ENCODE assay signal across 10 cellular contexts in the genomic region with DNA sequence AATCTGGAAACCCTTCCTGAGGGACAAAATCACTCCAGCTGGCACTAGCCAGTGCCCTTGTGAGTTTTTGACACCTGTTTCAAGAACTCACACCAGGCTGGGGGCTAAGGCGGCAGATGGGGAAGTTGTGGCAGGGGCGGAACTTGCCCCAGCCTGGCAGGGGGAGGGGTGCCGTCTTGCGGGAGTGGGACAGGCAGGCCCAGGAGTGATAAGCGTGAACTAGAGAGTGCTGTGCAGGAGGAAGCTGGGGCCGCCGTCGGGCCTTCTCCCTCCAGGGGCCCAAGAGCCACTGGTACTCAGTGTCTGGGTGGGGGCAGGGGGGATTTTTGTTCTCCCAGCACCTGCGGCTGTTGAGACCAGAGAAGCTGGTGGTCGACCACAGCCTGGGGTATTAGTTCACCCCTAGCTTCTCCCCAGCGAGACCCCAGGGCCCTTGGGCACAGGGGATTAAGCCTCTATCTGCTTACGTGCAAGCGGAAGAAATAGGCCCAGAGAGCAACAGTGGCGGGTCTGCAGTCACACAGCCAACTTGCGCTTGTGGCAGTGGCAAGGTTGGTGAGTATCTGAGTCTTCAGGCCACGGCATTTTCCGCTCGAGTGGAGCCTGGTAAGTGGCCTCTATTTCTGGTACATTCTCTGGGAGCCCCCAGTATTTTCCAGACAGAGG. TPM values are rescaled to one million over a fixed set of nuclear protein-coding genes. Genes with fewer than 3 reads are reported as not detected.
DNase-seq lines count a peak whose midpoint lies in the region; ATAC-seq, FAIRE-seq and TF ChIP-seq lines count a peak whose summit lies in the region.
"Had no signal": no experiment of that assay in that cellular context is flagged by ENCODE, and none has a peak within 500 bp of the region (broad histone marks: within the 10 kb centered on the region; RNA-seq: fewer than 3 reads in every experiment).

No MANE protein-coding gene starts in this region.

- peaks cover 10% of the 10 kb centered on the region for H3K4me1 Mint-ChIP-seq in neural progenitor cell
- peaks cover 7% of the 10 kb centered on the region for H3K4me1 Mint-ChIP-seq in mesothelial cell of epicardium
- H3K4me1 Mint-ChIP-seq in activated CD4-positive, alpha-beta memory T cell treated with anti-CD3 and anti-CD28 coated beads for 36 hours (ENCODE audit: low read depth), result peaks cover 8% of the 10 kb centered on the region

- H3K27me3 ChIP-seq in neural progenitor cell, result peaks cover 6% of the 10 kb centered on the region

- H3K27ac Mint-ChIP-seq in neural progenitor cell (no peak overlapping the region), mesothelial cell of epicardium (no peak overlapping the region)
- H3K27ac Mint-ChIP-seq in activated CD4-positive, alpha-beta memory T cell treated with anti-CD3 and anti-CD28 coated beads for 36 hours, result no peak overlapping the region

- H3K9ac ChIP-seq in neural progenitor cell, result no peak overlapping the region

- H3K36me3 ChIP-seq in neural progenitor cell, result no peaks in the 10 kb centered on the region

- DNase-seq in GM18507 (ENCODE audit: extremely low spot score, insufficient read length, low read depth) (no peak), anterior cingulate cortex (lab: John Stamatoyannopoulos, UW) (peak in 41 of 58 donors; percentile 7 to 59 (median 31)), occipital lobe (lab: John Stamatoyannopoulos, UW) (peak; percentile 9), neural progenitor cell (ENCODE audit: low spot score) (no peak), NCI-H82 (lab: John Stamatoyannopoulos, UW) (no peak), mesothelial cell of epicardium (ENCODE audit: low spot score in 2 of 2, unreplicated experiment in 2 of 2) (no peak)
- DNase-seq in activated CD4-positive, alpha-beta memory T cell treated with anti-CD3 and anti-CD28 coated beads for 36 hours, result no peak
- DNase-seq: activated CD4-positive, alpha-beta T cell treated with anti-CD3 and anti-CD28 coated beads for 1 hour; EL had no signal

- TF ChIP-seq CTCF in neural progenitor cell (IDR thresholded peaks at IDR 0.05) (no peak), mesothelial cell of epicardium (IDR thresholded peaks at IDR 0.05; ENCODE audit: unreplicated experiment) (no peak)

- H3K79me2 ChIP-seq in neural progenitor cell (ENCODE audit: low read depth), result no peaks in the 10 kb centered on the region

- H3F3A ChIP-seq in neural progenitor cell (ENCODE audit: low read depth), result no peaks in the 10 kb centered on the region

- H3K4me1 ChIP-seq in neural progenitor cell, result peaks cover 4% of the 10 kb centered on the region

- no peaks in the 10 kb centered on the region for H4K20me1 ChIP-seq in neural progenitor cell (ENCODE audit: low read depth)

- H3K9me3 Mint-ChIP-seq in neural progenitor cell, result no peaks in the 10 kb centered on the region
- H3K9me3 Mint-ChIP-seq in mesothelial cell of epicardium, result no peaks in the 10 kb centered on the region
- H3K9me3 Mint-ChIP-seq in activated CD4-positive, alpha-beta memory T cell treated with anti-CD3 and anti-CD28 coated beads for 36 hours, result no peaks in the 10 kb centered on the region

- H2AFZ ChIP-seq in neural progenitor cell (replicated peaks), result no peak overlapping the region

- no peak overlapping the region for H3K4me3 Mint-ChIP-seq in neural progenitor cell
- H3K4me3 Mint-ChIP-seq in mesothelial cell of epicardium, result no peak overlapping the region
- no peak overlapping the region for H3K4me3 Mint-ChIP-seq in activated CD4-positive, alpha-beta memory T cell treated with anti-CD3 and anti-CD28 coated beads for 36 hours

- H3K36me3 Mint-ChIP-seq in neural progenitor cell (no peaks in the 10 kb centered on the region), mesothelial cell of epicardium (no peaks in the 10 kb centered on the region)
- H3K36me3 Mint-ChIP-seq in activated CD4-positive, alpha-beta memory T cell treated with anti-CD3 and anti-CD28 coated beads for 36 hours, result no peaks in the 10 kb centered on the region

- no peak overlapping the region for H3K4me2 ChIP-seq in neural progenitor cell

- peaks cover 5% of the 10 kb centered on the region for H3K27me3 Mint-ChIP-seq in neural progenitor cell (ENCODE audit: insufficient read depth, low read depth)
- H3K27me3 Mint-ChIP-seq in mesothelial cell of epicardium (ENCODE audit: low read depth), result peaks cover 8% of the 10 kb centered on the region
- no peaks in the 10 kb centered on the region for H3K27me3 Mint-ChIP-seq in activated CD4-positive, alpha-beta memory T cell treated with anti-CD3 and anti-CD28 coated beads for 36 hours

- H3K27ac ChIP-seq in neural progenitor cell, result no peak overlapping the region

- CTCF ChIA-PET in activated CD4-positive, alpha-beta memory T cell treated with anti-CD3 and anti-CD28 coated beads for 36 hours (lab: Charles Lee), result interaction anchor here (0.6 to 3.2 kb wide), 7 partner anchors 135 to 703 kb away, joined by 3 to 13 read pairs (median 3); partner anchors contain the start of gene ATMIN

- peak; percentile 18 for FAIRE-seq in GM18507 (lab: Jason Lieb, UNC)

- no peaks in the 10 kb centered on the region for H3K9me3 ChIP-seq in neural progenitor cell (ENCODE audit: low read depth)

- H3K4me3 ChIP-seq in neural progenitor cell, result no peak overlapping the region

- intact Hi-C loops in activated CD4-positive, alpha-beta memory T cell treated with anti-CD3 and anti-CD28 coated beads for 36 hours (cut with micrococcal nuclease), result loop anchor here (1.0 to 5.0 kb wide), 6 partner anchors 336 to 817 kb away; partner anchors contain the start of gene ATMIN

- POLR2A ChIA-PET in activated CD4-positive, alpha-beta memory T cell treated with anti-CD3 and anti-CD28 coated beads for 36 hours (lab: Charles Lee), result interaction anchor here (0.6 kb wide), 1 partner anchor 703 kb away, joined by 3 read pairs; the partner anchor contains the start of gene ATMIN

- peak; percentile 42 for ATAC-seq in HG03460 (IDR thresholded peaks at IDR 0.05; ENCODE audit: unreplicated experiment)

RNA-seq across cellular contexts. Expression of gene PLCG2, which starts 40.1 kb away (rescaled TPM):
- total RNA-seq in occipital lobe (1.6 TPM), neural progenitor cell (ENCODE audit: low replicate concordance) (2.7 and 5.0 TPM in 2 replicates), mesothelial cell of epicardium (3.1 to 5.7 TPM (median 4.2 TPM) in 3 replicates)
- total RNA-seq in activated CD4-positive, alpha-beta memory T cell treated with anti-CD3 and anti-CD28 coated beads for 36 hours, result 10 to 100 TPM in 1 of 2 experiments, 1 to 10 TPM in 1; 8.3 to 10.6 TPM

Comparison
In these comparisons a context has a peak if more than half of its experiments do, and no peak if none do; other contexts are left out.
1. DNase-seq: peak in anterior cingulate cortex (41 of 58) and occipital lobe (single experiment); none in GM18507 (single experiment), neural progenitor cell (single experiment), NCI-H82 (single experiment), mesothelial cell of epicardium (0 of 2) and activated CD4-positive, alpha-beta memory T cell treated with anti-CD3 and anti-CD28 coated beads for 36 hours (single experiment).